ENCODE assay signal across 13 cellular contexts in genomic region chr20:31751126-31751525, GRCh38. TPM values are rescaled to one million over a fixed set of nuclear protein-coding genes. Genes with fewer than 3 reads are reported as not detected.
DNase-seq lines count a peak whose midpoint lies in the region; ATAC-seq and TF ChIP-seq lines count a peak whose summit lies in the region.
"Had no signal": no experiment of that assay in that cellular context is flagged by ENCODE, and none has a peak within 500 bp of the region (broad histone marks: within the 10 kb centered on the region; RNA-seq: fewer than 3 reads in every experiment).

No MANE protein-coding gene starts in this region.

- DNase-seq in AG09319 (ENCODE audit: extremely low read depth, low read depth) (peak; percentile 86), LHCN-M2 (ENCODE audit: low read depth) (peak; percentile 43), dermis blood vessel endothelial cell (peak; percentile 12), non-pigmented ciliary epithelial cell (ENCODE audit: low read depth) (peak; percentile 34)
- no peak for DNase-seq in activated effector memory CD4-positive, alpha-beta T cell treated with anti-CD3 and anti-CD28 coated beads, Interleukin-2, amount 50 U/mL, for 16 hours
- DNase-seq: activated gamma-delta T cell, lower lobe of right lung, NCI-H1930, NCI-H69 had no signal

- TF ChIP-seq CTCF in AG09319 (IDR thresholded peaks at IDR 0.05; ENCODE audit: low read depth, low read length), result no peak

- ATAC-seq in GM19467 (IDR thresholded peaks at IDR 0.05; ENCODE audit: unreplicated experiment) (no peak), GM19397 (IDR thresholded peaks at IDR 0.05; ENCODE audit: unreplicated experiment) (no peak), GM21367 (IDR thresholded peaks at IDR 0.05; ENCODE audit: unreplicated experiment) (no peak)
- ATAC-seq: lower lobe of right lung, Panc1 had no signal

RNA-seq across cellular contexts. Expression of gene TPX2, which starts 12.0 kb away (rescaled TPM):
- total RNA-seq in LHCN-M2 (2014; rRNA removed) (188 and 191 TPM in 2 replicates), dermis blood vessel endothelial cell (16.5 and 81.7 TPM in 2 replicates)
- 62.4 TPM for polyA plus RNA-seq in LHCN-M2 (2012)

RNA-seq across cellular contexts. Expression of gene BCL2L1, which starts 28.5 kb away (rescaled TPM):
- total RNA-seq in LHCN-M2 (2014; rRNA removed), result 328 and 368 TPM in 2 replicates
- 240 TPM for polyA plus RNA-seq in LHCN-M2 (2012)
- 46.1 and 62.9 TPM in 2 replicates for total RNA-seq in dermis blood vessel endothelial cell
